Comparison of ENCODE assay signal across 21 cellular contexts in genomic region chr2:1683297-1683696, GRCh38.
"Had no signal": no experiment of that assay in that cellular context is flagged by ENCODE, and none has a peak within 500 bp of the region (broad histone marks: within the 10 kb centered on the region; RNA-seq: fewer than 3 reads in every experiment).

No MANE protein-coding gene starts in this region.

- ATAC-seq: activated CD8-positive, alpha-beta T cell treated with anti-CD3 and anti-CD28 coated beads, Interleukin-2, amount 10 ng/mL, durations not matched to agents 7 days and 5 days; Right ventricle myocardium inferior; T-helper 17 cell; WTC11 had no signal

- H3K4me3 ChIP-seq: cardiac muscle cell had no signal

- H3K27me3 ChIP-seq: cardiac muscle cell had no signal

- DNase-seq: activated CD4-positive, alpha-beta T cell treated with anti-CD3 and anti-CD28 coated beads for 48 hours; activated CD4-positive, alpha-beta T cell treated with anti-CD3 and anti-CD28 coated beads, Interleukin-2, amount 50 U/mL, for 4 hours; activated CD4-positive, CD25-positive, alpha-beta regulatory T cell treated with anti-CD3 and anti-CD28 coated beads, Interleukin-2, amount 50 U/mL, for 72 hours; activated CD8-positive, alpha-beta memory T cell treated with anti-CD3 and anti-CD28 coated beads, Interleukin-2, amount 50 U/mL, for 48 hours; activated CD8-positive, alpha-beta T cell treated with anti-CD3 and anti-CD28 coated beads, Interleukin-2, amount 10 ng/mL, durations not matched to agents 7 days and 5 days; activated naive CD4-positive, alpha-beta T cell treated with anti-CD3 and anti-CD28 coated beads, Interleukin-2, amount 50 U/mL, for 16 hours; activated naive CD8-positive, alpha-beta T cell treated with anti-CD3 and anti-CD28 coated beads, Interleukin-2, amount 10 ng/mL, durations not matched to agents 7 days and 5 days; activated T-cell treated with anti-CD3 and anti-CD28 coated beads, Interleukin-2, amount 50 U/mL, for 1 hour; aorta; NCI-H1048; NCI-H146; NCI-H187 treated with DMSO at 0.1 percent for 48 hours; NCI-H2081 treated with DMSO at 0.1 percent for 48 hours; NCI-H446; NCI-H524; RPMI8226; T-helper 17 cell; T-helper 9 cell had no signal

- H3K27ac ChIP-seq: cardiac muscle cell had no signal
